In genomic region chr9:98104445-98104881, GRCh38 we compare ENCODE assay signal across 1 cellular context.
TF ChIP-seq lines count a peak whose summit lies in the region.

No MANE protein-coding gene starts in this region.

TF ChIP-seq in GM12878, 131 proteins besides CTCF, POLR2A, EP300 and RAD21 (continued from another document):
- TF ChIP-seq ZBTB11 (CRISPR knock-in tag; IDR thresholded peaks at IDR 0.05): no peak
- no peak for TF ChIP-seq SIX5 (IDR thresholded peaks at IDR 0.05; ENCODE audit: low read depth, low read length, severe bottlenecking)
- TF ChIP-seq YBX1 (IDR thresholded peaks at IDR 0.05): no peak
